8 cellular contexts compared by ENCODE assay signal in genomic region chr10:29998142-29998808, GRCh38.
DNase-seq lines count a peak whose midpoint lies in the region; ATAC-seq, FAIRE-seq and TF ChIP-seq lines count a peak whose summit lies in the region.

No MANE protein-coding gene starts in this region.

- peak; percentile 82 for TF ChIP-seq RAD21 in HepG2 (CRISPR knock-in tag; IDR thresholded peaks at IDR 0.05)

- peaks cover 36% of the 10 kb centered on the region for H3K4me1 ChIP-seq in HepG2 (ENCODE audit: insufficient read depth, low read length)

- no peaks in the 10 kb centered on the region for H3K79me2 ChIP-seq in HepG2 (ENCODE audit: insufficient read depth, low read length)

- no peaks in the 10 kb centered on the region for H3K9me3 ChIP-seq in HepG2 (ENCODE audit: low read length)

- H3K4me3 ChIP-seq in choroid plexus epithelial cell (ENCODE audit: low read depth, low read length) (no peak overlapping the region), HepG2 (replicated peaks in 1 of 3; ENCODE audit: insufficient read depth in 1 of 3, low read depth in 2 of 3, low read length in 3 of 3) (no peak overlapping the region)

- in situ Hi-C loops in HepG2 (cut with HindIII; ENCODE audit: extremely low pct_ligation_motif_present, low pct_unique_long_range_greater_than_20kb) = no loop called here

- no peak overlapping the region for H3K4me3 Mint-ChIP-seq in activated CD4-positive, alpha-beta T cell treated with anti-CD3 and anti-CD28 coated beads for 36 hours

- peak; percentile 87 for FAIRE-seq in HepG2 (lab: Jason Lieb, UNC)

- intact Hi-C loops in activated CD4-positive, alpha-beta T cell treated with anti-CD3 and anti-CD28 coated beads for 36 hours (cut with DNase I, micrococcal nuclease) = loop anchor here (1.0 to 2.0 kb wide), 3 partner anchors 243 to 593 kb away; no protein-coding TSS in a partner anchor
- intact Hi-C loops in HepG2 (cut with micrococcal nuclease; ENCODE audit: unreplicated experiment) = loop anchor here (1.0 kb wide), 1 partner anchor 243 kb away; no protein-coding TSS in a partner anchor

- DNase-seq in NCI-H446 (lab: John Stamatoyannopoulos, UW) (peak; percentile 57 to 78), NCI-H446 treated with DMSO at 0.1 percent for 48 hours (lab: John Stamatoyannopoulos, UW) (no peak), NCI-H345 (lab: John Stamatoyannopoulos, UW) (peak; percentile 60), choroid plexus epithelial cell (ENCODE audit: low read depth) (peak; percentile 94), HepG2 (ENCODE audit: low spot score) (peak; percentile 71)
- DNase-seq in activated CD4-positive, alpha-beta T cell treated with anti-CD3 and anti-CD28 coated beads for 36 hours = peak; percentile 86
- DNase-seq in stimulated activated CD4-positive, alpha-beta T cell treated with anti-CD3 and anti-CD28 coated beads, TNF-alpha, amount 100 ng/mL, for 1 hour (ENCODE audit: low read depth in 3 of 3, low spot score in 1 of 3) = peak; percentile 25 to 55 (median 44)

- TF ChIP-seq EP300 in HepG2 (IDR thresholded peaks at IDR 0.05; ENCODE audit: low read depth in 2 of 2, low read length in 2 of 2) = no peak
- TF ChIP-seq EP300 in HepG2 (CRISPR knock-in tag; IDR thresholded peaks at IDR 0.05; ENCODE audit: borderline replicate concordance) = no peak

- H3K27me3 ChIP-seq in HepG2 (ENCODE audit: control insufficient read depth in 1 of 2, insufficient read depth in 2 of 2, low read length in 2 of 2) = no peaks in the 10 kb centered on the region; a peak in 1 of 5 replicates

- no peak for TF ChIP-seq POLR2A in HepG2 (IDR thresholded peaks at IDR 0.05; ENCODE audit: insufficient read depth in 1 of 2, low read depth in 2 of 2, low read length in 2 of 2)

- BruUV-seq in HepG2 (replicated peaks; lab: Mats Ljungman, UMichigan) = no TSS peak

- peaks cover 33% of the 10 kb centered on the region for H3K27me3 Mint-ChIP-seq in activated CD4-positive, alpha-beta T cell treated with anti-CD3 and anti-CD28 coated beads for 36 hours

- peaks cover 9% of the 10 kb centered on the region for H3K4me1 Mint-ChIP-seq in activated CD4-positive, alpha-beta T cell treated with anti-CD3 and anti-CD28 coated beads for 36 hours

- H3K4me2 ChIP-seq in HepG2 (ENCODE audit: low read depth, low read length) = no peak overlapping the region

- TF ChIP-seq CTCF in choroid plexus epithelial cell (conservative IDR thresholded peaks at IDR 0.05; ENCODE audit: low read depth, low read length) (peak; percentile 100), HepG2 (CRISPR knock-in tag; IDR thresholded peaks at IDR 0.05) (peak; percentile 98)

- no peak overlapping the region for H2AFZ ChIP-seq in HepG2 (ENCODE audit: low read length)

- no peaks in the 10 kb centered on the region for H3K36me3 ChIP-seq in HepG2 (replicated peaks in 1 of 2; ENCODE audit: control insufficient read depth in 1 of 2, insufficient read depth in 2 of 2, low read length in 2 of 2)

- H3K9me3 Mint-ChIP-seq in activated CD4-positive, alpha-beta T cell treated with anti-CD3 and anti-CD28 coated beads for 36 hours (ENCODE audit: low read depth) = no peaks in the 10 kb centered on the region

- no peaks in the 10 kb centered on the region for H4K20me1 ChIP-seq in HepG2 (ENCODE audit: insufficient read depth, low read length)

- no peaks in the 10 kb centered on the region for H3K36me3 Mint-ChIP-seq in activated CD4-positive, alpha-beta T cell treated with anti-CD3 and anti-CD28 coated beads for 36 hours (ENCODE audit: low read depth)

- no peak overlapping the region for H3K9ac ChIP-seq in HepG2 (ENCODE audit: insufficient read depth, low read depth, low read length)

- no peak overlapping the region for H3K27ac ChIP-seq in HepG2 (ENCODE audit: extremely low read length, insufficient read depth, low read length)

- ATAC-seq in HG02884 (IDR thresholded peaks at IDR 0.05; ENCODE audit: unreplicated experiment) (peak; percentile 93), HepG2 (peak; percentile 70)
- peak; percentile 82 for ATAC-seq in activated CD4-positive, alpha-beta T cell treated with anti-CD3 and anti-CD28 coated beads for 36 hours

- POLR2A ChIA-PET in activated CD4-positive, alpha-beta T cell treated with anti-CD3 and anti-CD28 coated beads for 36 hours (lab: Charles Lee) = interaction anchor here (0.6 kb wide), 1 partner anchor 85 kb away, joined by 4 read pairs; no protein-coding TSS in a partner anchor
- POLR2A ChIA-PET in HepG2 (lab: Yijun Ruan, JAX) = no interaction called here

- 33% methylated on average over 12 of the region's 12 CpGs for WGBS in HepG2 (ENCODE audit: low lambda C conversion rate)

- H3K27ac Mint-ChIP-seq in activated CD4-positive, alpha-beta T cell treated with anti-CD3 and anti-CD28 coated beads for 36 hours = no peak overlapping the region

- CTCF ChIA-PET in activated CD4-positive, alpha-beta T cell treated with anti-CD3 and anti-CD28 coated beads for 36 hours (lab: Charles Lee) = interaction anchor here (0.5 to 1.9 kb wide), 20 partner anchors 13 to 1467 kb away, joined by 3 to 9 read pairs (median 4); no protein-coding TSS in a partner anchor
- CTCF ChIA-PET in HepG2 (lab: Yijun Ruan, JAX; ENCODE audit: low intra/inter-chr PET ratio, low total read pairs) = interaction anchor here (2.4 kb wide), 1 partner anchor 244 kb away, joined by 24 read pairs; no protein-coding TSS in a partner anchor

TF ChIP-seq in HepG2, 621 proteins besides CTCF, POLR2A, EP300 and RAD21 (continues in another document):
- TF ChIP-seq ZNF17 (CRISPR knock-in tag; IDR thresholded peaks at IDR 0.05) (no peak), ETS1 (CRISPR knock-in tag; IDR thresholded peaks at IDR 0.05) (no peak), ZSCAN25 (CRISPR knock-in tag; IDR thresholded peaks at IDR 0.05) (no peak), ZNF550 (CRISPR knock-in tag; IDR thresholded peaks at IDR 0.05; ENCODE audit: borderline replicate concordance) (no peak), HMG20B (CRISPR knock-in tag; conservative IDR thresholded peaks at IDR 0.05) (no peak), IKZF5 (CRISPR knock-in tag; IDR thresholded peaks at IDR 0.05) (no peak), TMF1 (CRISPR knock-in tag; IDR thresholded peaks at IDR 0.05; ENCODE audit: low read depth) (no peak), HIC2 (CRISPR knock-in tag; IDR thresholded peaks at IDR 0.05; ENCODE audit: low read depth) (no peak), GATAD2A (CRISPR knock-in tag; IDR thresholded peaks at IDR 0.05) (no peak), CEBPG (CRISPR knock-in tag; IDR thresholded peaks at IDR 0.05) (no peak), ZNF883 (CRISPR knock-in tag; IDR thresholded peaks at IDR 0.05; ENCODE audit: not compliant biosample characterization) (no peak), CREB3 (CRISPR knock-in tag; IDR thresholded peaks at IDR 0.05) (no peak), TOPORS (CRISPR knock-in tag; IDR thresholded peaks at IDR 0.05) (no peak), CCAR2 (optimal IDR thresholded peaks at IDR 0.05; ENCODE audit: low read depth, low read length) (no peak), CENPX (CRISPR knock-in tag; IDR thresholded peaks at IDR 0.05) (no peak), NRL (CRISPR knock-in tag; IDR thresholded peaks at IDR 0.05; ENCODE audit: borderline replicate concordance) (no peak), ZNF496 (CRISPR knock-in tag; IDR thresholded peaks at IDR 0.05; ENCODE audit: insufficient replicate concordance) (no peak), MTA3 (CRISPR knock-in tag; IDR thresholded peaks at IDR 0.05) (no peak), ZNF350 (CRISPR knock-in tag; IDR thresholded peaks at IDR 0.05; ENCODE audit: borderline replicate concordance, low read depth) (no peak), RBM22 (optimal IDR thresholded peaks at IDR 0.05; ENCODE audit: low read length) (no peak), JDP2 (CRISPR knock-in tag; IDR thresholded peaks at IDR 0.05; ENCODE audit: borderline replicate concordance) (no peak)
